Comparison of ENCODE assay signal across 1 cellular context in the genomic region with DNA sequence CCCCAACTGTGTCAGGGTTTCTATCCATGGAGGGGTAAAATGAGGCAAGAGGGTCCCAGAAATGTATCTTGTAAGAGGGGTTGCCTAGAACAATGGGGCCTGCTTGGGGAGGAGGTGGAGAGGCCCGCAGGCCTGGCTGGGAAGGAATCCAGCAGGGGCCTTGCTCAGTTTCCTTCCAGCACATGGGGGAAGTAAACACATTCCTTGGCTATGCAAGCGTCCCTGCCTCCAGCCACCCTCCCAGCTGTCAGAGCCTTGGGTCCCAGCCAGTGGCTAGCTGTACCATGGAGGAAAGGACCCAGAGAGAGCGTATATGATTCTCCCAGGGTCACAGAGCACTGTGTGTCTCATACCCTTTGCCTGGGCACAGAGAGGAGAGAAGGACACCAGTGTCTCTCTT.
TF ChIP-seq lines count a peak whose summit lies in the region.

No MANE protein-coding gene starts in this region.

TF ChIP-seq in K562, 482 proteins besides CTCF, POLR2A, EP300 and RAD21 (continued from another document):
- TF ChIP-seq, protein P1, sequence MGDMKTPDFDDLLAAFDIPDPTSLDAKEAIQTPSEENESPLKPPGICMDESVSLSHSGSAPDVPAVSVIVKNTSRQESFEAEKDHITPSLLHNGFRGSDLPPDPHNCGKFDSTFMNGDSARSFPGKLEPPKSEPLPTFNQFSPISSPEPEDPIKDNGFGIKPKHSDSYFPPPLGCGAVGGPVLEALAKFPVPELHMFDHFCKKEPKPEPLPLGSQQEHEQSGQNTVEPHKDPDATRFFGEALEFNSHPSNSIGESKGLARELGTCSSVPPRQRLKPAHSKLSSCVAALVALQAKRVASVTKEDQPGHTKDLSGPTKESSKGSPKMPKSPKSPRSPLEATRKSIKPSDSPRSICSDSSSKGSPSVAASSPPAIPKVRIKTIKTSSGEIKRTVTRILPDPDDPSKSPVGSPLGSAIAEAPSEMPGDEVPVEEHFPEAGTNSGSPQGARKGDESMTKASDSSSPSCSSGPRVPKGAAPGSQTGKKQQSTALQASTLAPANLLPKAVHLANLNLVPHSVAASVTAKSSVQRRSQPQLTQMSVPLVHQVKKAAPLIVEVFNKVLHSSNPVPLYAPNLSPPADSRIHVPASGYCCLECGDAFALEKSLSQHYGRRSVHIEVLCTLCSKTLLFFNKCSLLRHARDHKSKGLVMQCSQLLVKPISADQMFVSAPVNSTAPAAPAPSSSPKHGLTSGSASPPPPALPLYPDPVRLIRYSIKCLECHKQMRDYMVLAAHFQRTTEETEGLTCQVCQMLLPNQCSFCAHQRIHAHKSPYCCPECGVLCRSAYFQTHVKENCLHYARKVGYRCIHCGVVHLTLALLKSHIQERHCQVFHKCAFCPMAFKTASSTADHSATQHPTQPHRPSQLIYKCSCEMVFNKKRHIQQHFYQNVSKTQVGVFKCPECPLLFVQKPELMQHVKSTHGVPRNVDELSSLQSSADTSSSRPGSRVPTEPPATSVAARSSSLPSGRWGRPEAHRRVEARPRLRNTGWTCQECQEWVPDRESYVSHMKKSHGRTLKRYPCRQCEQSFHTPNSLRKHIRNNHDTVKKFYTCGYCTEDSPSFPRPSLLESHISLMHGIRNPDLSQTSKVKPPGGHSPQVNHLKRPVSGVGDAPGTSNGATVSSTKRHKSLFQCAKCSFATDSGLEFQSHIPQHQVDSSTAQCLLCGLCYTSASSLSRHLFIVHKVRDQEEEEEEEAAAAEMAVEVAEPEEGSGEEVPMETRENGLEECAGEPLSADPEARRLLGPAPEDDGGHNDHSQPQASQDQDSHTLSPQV (IDR thresholded peaks at IDR 0.05), result no peak
